9 cellular contexts compared by ENCODE assay signal in the genomic region with DNA sequence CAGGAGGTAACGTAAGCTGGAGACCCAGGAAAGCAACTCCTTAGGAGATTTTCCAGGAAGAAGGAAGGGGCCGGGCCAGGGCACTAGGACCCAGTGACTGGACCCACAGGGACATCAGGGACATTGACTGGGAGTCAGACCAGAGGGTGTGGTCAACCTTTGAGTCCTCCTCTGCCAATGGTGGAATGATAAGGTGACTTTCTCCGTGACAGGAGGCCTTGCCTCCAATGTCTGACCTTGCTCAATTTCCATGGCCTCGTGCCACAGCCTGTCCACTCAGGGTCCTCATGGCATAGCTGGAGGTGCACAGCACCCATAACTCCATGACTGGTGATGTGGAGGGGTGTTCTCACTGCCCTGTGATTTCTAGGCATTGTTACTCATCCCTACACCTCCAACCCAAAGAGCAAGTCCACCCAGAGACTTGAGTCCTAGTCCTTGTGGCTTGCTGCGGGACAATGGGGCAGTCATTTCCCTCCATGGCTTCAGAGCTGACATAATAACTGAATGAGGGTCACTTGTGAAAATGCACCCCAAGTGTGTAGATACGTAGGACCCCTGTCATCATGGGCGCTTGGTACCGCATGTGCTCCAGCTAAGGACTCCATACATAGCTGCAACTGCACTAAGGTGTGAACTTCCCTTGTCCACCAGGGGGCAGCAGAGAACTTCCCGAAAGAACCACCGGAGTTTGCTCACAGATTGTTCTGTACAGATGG. TPM values are rescaled to one million over a fixed set of nuclear protein-coding genes. Genes with fewer than 3 reads are reported as not detected.
DNase-seq lines count a peak whose midpoint lies in the region; ATAC-seq and TF ChIP-seq lines count a peak whose summit lies in the region.
"Had no signal": no experiment of that assay in that cellular context is flagged by ENCODE, and none has a peak within 500 bp of the region (broad histone marks: within the 10 kb centered on the region; RNA-seq: fewer than 3 reads in every experiment).

No MANE protein-coding gene starts in this region.

- TF ChIP-seq CTCF in GM12865 (IDR thresholded peaks at IDR 0.05; ENCODE audit: insufficient read depth, low read depth, low read length, missing control alignments) (peak; percentile 88), right atrium auricular region (IDR thresholded peaks at IDR 0.05) (peak; percentile 65 to 95), retinal pigment epithelial cell (conservative IDR thresholded peaks at IDR 0.05; ENCODE audit: low read depth, low read length) (peak; percentile 97)

- peaks cover 4% of the 10 kb centered on the region for H3K4me1 Mint-ChIP-seq in T-helper 17 cell

- H3K27ac ChIP-seq in right atrium auricular region = no peak overlapping the region

- no peaks in the 10 kb centered on the region for H3K36me3 Mint-ChIP-seq in T-helper 17 cell (ENCODE audit: low read depth)

- no peaks in the 10 kb centered on the region for H3K4me1 ChIP-seq in right atrium auricular region

- no peaks in the 10 kb centered on the region for H3K27me3 ChIP-seq in right atrium auricular region

- H3K27me3 Mint-ChIP-seq in T-helper 17 cell = peaks cover 39% of the 10 kb centered on the region
- H3K27me3 Mint-ChIP-seq: stimulated activated naive CD8-positive, alpha-beta T cell treated with anti-CD3 and anti-CD28 coated beads, Interleukin-15, Interleukin-2, amounts not matched to agents 100 ng/mL and 50 ng/mL, for 24 hours had no signal

- no peaks in the 10 kb centered on the region for H3K9me3 ChIP-seq in T-helper 17 cell (ENCODE audit: control insufficient read depth, low read length, poor library complexity, severe bottlenecking)
- H3K9me3 ChIP-seq in right atrium auricular region = no peaks in the 10 kb centered on the region

- no peaks in the 10 kb centered on the region for H3K36me3 ChIP-seq in right atrium auricular region

- no peak overlapping the region for H3K27ac Mint-ChIP-seq in T-helper 17 cell
- H3K27ac Mint-ChIP-seq: stimulated activated naive CD8-positive, alpha-beta T cell treated with anti-CD3 and anti-CD28 coated beads, Interleukin-15, Interleukin-2, amounts not matched to agents 100 ng/mL and 50 ng/mL, for 24 hours had no signal

- H3K4me3 ChIP-seq in GM12865 (ENCODE audit: low read depth, low read length) (no peak overlapping the region), right atrium auricular region (no peak overlapping the region), retinal pigment epithelial cell (ENCODE audit: low read length) (no peak overlapping the region)

- ATAC-seq in HG02763 (IDR thresholded peaks at IDR 0.05; ENCODE audit: unreplicated experiment) (peak; percentile 75), T-helper 17 cell (peak; percentile 80), GM19397 (IDR thresholded peaks at IDR 0.05; ENCODE audit: unreplicated experiment) (no peak)

- H3K4me3 Mint-ChIP-seq in T-helper 17 cell = no peak overlapping the region
- H3K4me3 Mint-ChIP-seq: stimulated activated naive CD8-positive, alpha-beta T cell treated with anti-CD3 and anti-CD28 coated beads, Interleukin-15, Interleukin-2, amounts not matched to agents 100 ng/mL and 50 ng/mL, for 24 hours had no signal

- DNase-seq in GM12865 (ENCODE audit: low read depth) (peak; percentile 81), NCI-H1694 treated with DMSO at 0.1 percent for 48 hours (lab: John Stamatoyannopoulos, UW) (peak; percentile 85), T-helper 17 cell (peak; percentile 49 to 72 (median 54)), amygdala (lab: John Stamatoyannopoulos, UW) (peak in 55 of 56 donors; percentile 14 to 94 (median 71)), right atrium auricular region (ENCODE audit: low spot score) (peak; percentile 95), retinal pigment epithelial cell (ENCODE audit: low read depth) (peak; percentile 55)

RNA-seq across cellular contexts. Expression of a gene that starts 4.1 kb away (rescaled TPM):
- total RNA-seq in T-helper 17 cell (not detected), right atrium auricular region (not detected)

RNA-seq across cellular contexts. Expression of a gene that starts 16.9 kb away (rescaled TPM):
- total RNA-seq in T-helper 17 cell (not detected), right atrium auricular region (not detected)
